Comparison of ENCODE assay signal across 2 cellular contexts in the genomic region with DNA sequence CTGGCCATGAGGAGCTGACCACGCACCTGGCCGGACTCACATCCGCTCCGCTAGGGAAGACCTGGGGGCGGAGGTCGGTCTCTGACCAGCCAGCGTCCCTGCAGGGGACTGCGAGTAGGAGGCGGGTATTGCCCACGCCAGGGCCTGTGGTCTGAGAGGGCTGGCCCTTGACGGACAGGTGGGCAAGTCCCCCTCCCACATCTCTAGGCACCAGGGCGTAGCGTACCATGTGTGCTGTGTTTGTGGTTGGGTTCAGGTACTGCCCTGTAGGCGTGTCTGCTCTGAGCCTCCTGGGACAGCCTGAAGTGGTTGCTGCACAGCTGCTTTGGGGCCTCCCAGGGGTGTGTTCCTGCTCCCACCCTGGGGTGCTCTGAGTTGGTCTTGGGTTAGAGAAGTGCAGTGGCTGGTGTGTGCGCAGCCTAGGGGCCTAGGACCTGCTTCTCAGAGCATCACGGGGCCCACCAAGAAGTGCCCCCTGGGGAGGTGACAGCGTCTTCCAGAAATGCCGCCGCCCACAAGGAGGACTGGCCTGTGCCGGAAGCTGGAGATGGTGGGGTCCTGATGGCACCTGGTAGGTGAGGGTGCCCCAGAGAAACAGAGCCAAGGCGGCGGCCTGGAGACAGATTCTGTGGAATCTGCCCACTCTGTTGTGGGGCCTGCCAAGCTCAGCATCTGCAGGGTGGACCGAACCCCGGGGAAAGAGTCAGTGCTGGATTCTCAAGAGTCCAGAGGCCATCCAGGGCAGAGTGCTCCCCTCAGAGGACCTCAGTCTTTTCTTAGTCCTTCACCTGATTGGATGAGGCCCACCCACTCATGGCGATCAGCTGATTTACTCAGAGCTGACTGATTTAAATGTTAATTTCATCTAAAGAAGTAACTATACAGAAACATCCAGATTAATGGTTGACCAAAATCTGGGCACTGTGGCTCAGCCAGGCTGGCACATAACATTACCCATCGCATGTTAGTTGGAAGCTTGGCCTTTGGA.
TF ChIP-seq lines count a peak whose summit lies in the region.

No MANE protein-coding gene starts in this region.

TF ChIP-seq in SK-N-SH, 30 proteins besides CTCF, POLR2A, EP300 and RAD21 (continued from another document):
- TF ChIP-seq, protein P1, sequence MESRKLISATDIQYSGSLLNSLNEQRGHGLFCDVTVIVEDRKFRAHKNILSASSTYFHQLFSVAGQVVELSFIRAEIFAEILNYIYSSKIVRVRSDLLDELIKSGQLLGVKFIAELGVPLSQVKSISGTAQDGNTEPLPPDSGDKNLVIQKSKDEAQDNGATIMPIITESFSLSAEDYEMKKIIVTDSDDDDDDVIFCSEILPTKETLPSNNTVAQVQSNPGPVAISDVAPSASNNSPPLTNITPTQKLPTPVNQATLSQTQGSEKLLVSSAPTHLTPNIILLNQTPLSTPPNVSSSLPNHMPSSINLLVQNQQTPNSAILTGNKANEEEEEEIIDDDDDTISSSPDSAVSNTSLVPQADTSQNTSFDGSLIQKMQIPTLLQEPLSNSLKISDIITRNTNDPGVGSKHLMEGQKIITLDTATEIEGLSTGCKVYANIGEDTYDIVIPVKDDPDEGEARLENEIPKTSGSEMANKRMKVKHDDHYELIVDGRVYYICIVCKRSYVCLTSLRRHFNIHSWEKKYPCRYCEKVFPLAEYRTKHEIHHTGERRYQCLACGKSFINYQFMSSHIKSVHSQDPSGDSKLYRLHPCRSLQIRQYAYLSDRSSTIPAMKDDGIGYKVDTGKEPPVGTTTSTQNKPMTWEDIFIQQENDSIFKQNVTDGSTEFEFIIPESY (IDR thresholded peaks at IDR 0.05; ENCODE audit: borderline replicate concordance, low read depth) = no peak
- no peak for TF ChIP-seq RFX5 (IDR thresholded peaks at IDR 0.05; ENCODE audit: low read length)
TF ChIP-seq in SK-N-SH: peak in this region for 0.

TF ChIP-seq in SK-N-SH treated with all-trans-retinoic acid at 6 μM for 48 hours, 23 proteins besides CTCF, POLR2A, EP300 and RAD21:
- TF ChIP-seq, protein P2, sequence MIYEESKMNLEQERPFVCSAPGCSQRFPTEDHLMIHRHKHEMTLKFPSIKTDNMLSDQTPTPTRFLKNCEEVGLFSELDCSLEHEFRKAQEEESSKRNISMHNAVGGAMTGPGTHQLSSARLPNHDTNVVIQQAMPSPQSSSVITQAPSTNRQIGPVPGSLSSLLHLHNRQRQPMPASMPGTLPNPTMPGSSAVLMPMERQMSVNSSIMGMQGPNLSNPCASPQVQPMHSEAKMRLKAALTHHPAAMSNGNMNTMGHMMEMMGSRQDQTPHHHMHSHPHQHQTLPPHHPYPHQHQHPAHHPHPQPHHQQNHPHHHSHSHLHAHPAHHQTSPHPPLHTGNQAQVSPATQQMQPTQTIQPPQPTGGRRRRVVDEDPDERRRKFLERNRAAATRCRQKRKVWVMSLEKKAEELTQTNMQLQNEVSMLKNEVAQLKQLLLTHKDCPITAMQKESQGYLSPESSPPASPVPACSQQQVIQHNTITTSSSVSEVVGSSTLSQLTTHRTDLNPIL (CRISPR knock-in tag; IDR thresholded peaks at IDR 0.05; ENCODE audit: low read depth) = no peak
- TF ChIP-seq ISL1 (CRISPR knock-in tag; IDR thresholded peaks at IDR 0.05) = no peak
- TF ChIP-seq RARB (CRISPR knock-in tag; IDR thresholded peaks at IDR 0.05) = no peak
- TF ChIP-seq TOX (CRISPR knock-in tag; IDR thresholded peaks at IDR 0.05; ENCODE audit: borderline replicate concordance) = no peak
- TF ChIP-seq TCF4 (CRISPR knock-in tag; IDR thresholded peaks at IDR 0.05; ENCODE audit: borderline replicate concordance) = no peak
- TF ChIP-seq ZNF8 (CRISPR knock-in tag; IDR thresholded peaks at IDR 0.05) = no peak
